Comparison of ENCODE assay signal across 9 cellular contexts in genomic region chr15:44545934-44546802, GRCh38. TPM values are rescaled to one million over a fixed set of nuclear protein-coding genes. Genes with fewer than 3 reads are reported as not detected.
DNase-seq lines count a peak whose midpoint lies in the region; ATAC-seq, FAIRE-seq and TF ChIP-seq lines count a peak whose summit lies in the region.
"Had no signal": no experiment of that assay in that cellular context is flagged by ENCODE, and none has a peak within 500 bp of the region (broad histone marks: within the 10 kb centered on the region; RNA-seq: fewer than 3 reads in every experiment).

No MANE protein-coding gene starts in this region.

- H3K36me3 ChIP-seq in endothelial cell of umbilical vein (ENCODE audit: control insufficient read depth in 2 of 2, extremely low read depth in 1 of 2, insufficient read depth in 2 of 2, low read length in 2 of 2) = peaks cover 0 to 6% of the 10 kb centered on the region in 2 experiments
- H3K36me3 ChIP-seq: thoracic aorta had no signal

- no peaks in the 10 kb centered on the region for H3K9me1 ChIP-seq in endothelial cell of umbilical vein (replicated peaks; ENCODE audit: control insufficient read depth, extremely low read depth, insufficient read depth, low read length)

- BruUV-seq in endothelial cell of umbilical vein (replicated peaks; lab: Mats Ljungman, UMichigan) = no TSS peak

- DNase-seq in NOMO-1 treated with DMSO at 0.1 percent for 48 hours (lab: John Stamatoyannopoulos, UW; ENCODE audit: unreplicated experiment) (peak; percentile 12), NOMO-1 (lab: John Stamatoyannopoulos, UW; ENCODE audit: unreplicated experiment in 2 of 2) (no peak), SK-N-DZ (ENCODE audit: low spot score) (peak; percentile 93), endothelial cell of umbilical vein (ENCODE audit: low read depth, low spot score) (peak; percentile 39), retina (no peak), DMS153 (lab: John Stamatoyannopoulos, UW) (no peak)
- peak; percentile 66 for DNase-seq in stimulated activated CD4-positive, alpha-beta T cell treated with anti-CD3 and anti-CD28 coated beads, Interleukin-15, amount 100 ng/mL, for 24 hours

- no peak overlapping the region for H2AFZ ChIP-seq in endothelial cell of umbilical vein (ENCODE audit: low read depth, low read length)

- POLR2A ChIA-PET in endothelial cell of umbilical vein (lab: Charles Lee) = interaction anchor here (0.6 to 1.0 kb wide), 2 partner anchors 9 to 102 kb away, joined by 9 to 12 read pairs; partner anchors contain the start of gene EIF3J

- peaks cover 95% of the 10 kb centered on the region for H3K79me2 ChIP-seq in endothelial cell of umbilical vein (ENCODE audit: control insufficient read depth, insufficient read depth, low read length)

- H4K20me1 ChIP-seq in endothelial cell of umbilical vein (replicated peaks; ENCODE audit: control insufficient read depth, extremely low read depth, insufficient read depth, low read length) = no peaks in the 10 kb centered on the region

- intact Hi-C loops in endothelial cell of umbilical vein (cut with micrococcal nuclease) = no loop called here

- peaks cover 18% of the 10 kb centered on the region for H3K4me1 ChIP-seq in endothelial cell of umbilical vein (ENCODE audit: control insufficient read depth, extremely low read depth, insufficient read depth, low read length)

- FAIRE-seq in endothelial cell of umbilical vein (lab: Jason Lieb, UNC) = no peak

- H3K27me3 ChIP-seq in endothelial cell of umbilical vein (ENCODE audit: control insufficient read depth in 2 of 2, insufficient read depth in 2 of 2, low read length in 2 of 2) = no peaks in the 10 kb centered on the region

- no peak overlapping the region for H3K4me3 ChIP-seq in endothelial cell of umbilical vein (replicated peaks in 1 of 3; ENCODE audit: insufficient read depth in 1 of 3, low read depth in 1 of 3, low read length in 3 of 3)
- H3K4me3 ChIP-seq: thoracic aorta had no signal

- TF ChIP-seq CTCF in endothelial cell of umbilical vein (IDR thresholded peaks at IDR 0.05; ENCODE audit: extremely low read depth in 1 of 2, insufficient read depth in 1 of 2, low read depth in 1 of 2, low read length in 2 of 2) = peak; percentile 14 to 30

- no peaks in the 10 kb centered on the region for H3K9me3 ChIP-seq in endothelial cell of umbilical vein (replicated peaks; ENCODE audit: control insufficient read depth, insufficient read depth, low read length)
- H3K9me3 ChIP-seq: thoracic aorta had no signal

- CTCF ChIA-PET in endothelial cell of umbilical vein (lab: Charles Lee) = interaction anchor here (0.7 to 2.2 kb wide), 8 partner anchors 9 to 721 kb away, joined by 3 to 13 read pairs (median 4); partner anchors contain the start of genes EIF3J and MFAP1

- dilution Hi-C loops in endothelial cell of umbilical vein (cut with MboI; ENCODE audit: extremely low pct_ligation_motif_present, low sequenced_read_pairs) = no loop called here

- no peak overlapping the region for H3K27ac ChIP-seq in endothelial cell of umbilical vein (ENCODE audit: insufficient read depth, low read depth, low read length)
- H3K27ac ChIP-seq: thoracic aorta had no signal

- H3K9ac ChIP-seq in endothelial cell of umbilical vein (replicated peaks; ENCODE audit: extremely low read depth, insufficient read depth, low read length) = no peak overlapping the region

- peak; percentile 88 for ATAC-seq in HG02610 (IDR thresholded peaks at IDR 0.05; ENCODE audit: unreplicated experiment)

- H3K4me2 ChIP-seq in endothelial cell of umbilical vein (ENCODE audit: insufficient read depth, low read length) = no peak overlapping the region

- TF ChIP-seq POLR2A in endothelial cell of umbilical vein (IDR thresholded peaks at IDR 0.05; ENCODE audit: low read depth, low read length) = no peak

TF ChIP-seq in endothelial cell of umbilical vein, 7 proteins besides CTCF, POLR2A, EP300 and RAD21:
- TF ChIP-seq EZH2 (IDR thresholded peaks at IDR 0.05; ENCODE audit: borderline replicate concordance, low read depth, low read length, severe bottlenecking) = no peak
- no peak for TF ChIP-seq MAX (IDR thresholded peaks at IDR 0.05; ENCODE audit: insufficient read depth, insufficient read length)
- TF ChIP-seq MYC (IDR thresholded peaks at IDR 0.05; ENCODE audit: low read depth, low read length) = no peak
- no peak for TF ChIP-seq JUN (IDR thresholded peaks at IDR 0.05; ENCODE audit: borderline replicate concordance, insufficient read depth, insufficient read length, low read depth)
- no peak for TF ChIP-seq FOS (IDR thresholded peaks at IDR 0.05; ENCODE audit: borderline replicate concordance, insufficient read depth, low read length)
- TF ChIP-seq POLR2AphosphoS5 (IDR thresholded peaks at IDR 0.05; ENCODE audit: insufficient read depth, low read depth, low read length) = no peak
- TF ChIP-seq GATA2 (IDR thresholded peaks at IDR 0.05; ENCODE audit: insufficient read depth, insufficient read length, low read depth, low read length) = no peak

RNA-seq across cellular contexts. Expression of gene EIF3J, which starts 9.2 kb away (rescaled TPM):
- 66.5 and 81.5 TPM in 2 replicates for polyA plus RNA-seq in SK-N-DZ (2014; cell fraction: cytosol; rRNA removed)
- polyA plus RNA-seq in SK-N-DZ (2014; cell fraction: nucleus; rRNA removed) = 54.9 and 68.0 TPM in 2 replicates
- 132 and 150 TPM in 2 replicates for total RNA-seq in endothelial cell of umbilical vein
- 28.3 and 35.4 TPM in 2 replicates for polyA plus RNA-seq in endothelial cell of umbilical vein
- 68.1 and 71.9 TPM in 2 replicates for polyA plus RNA-seq in endothelial cell of umbilical vein (2011; cell fraction: cytosol; rRNA removed)
- 46.4 and 64.5 TPM in 2 replicates for polyA plus RNA-seq in endothelial cell of umbilical vein (2011; cell fraction: nucleus; rRNA removed)
- 87.7 and 139 TPM in 2 replicates for polyA plus RNA-seq in endothelial cell of umbilical vein (2012)
- 52.2 and 63.8 TPM in 2 replicates for polyA minus RNA-seq in endothelial cell of umbilical vein
- 66.8 TPM for polyA minus RNA-seq in endothelial cell of umbilical vein (2011; cell fraction: cytosol; rRNA and poly(A)+ RNA removed)
- 28.2 and 47.8 TPM in 2 replicates for polyA minus RNA-seq in endothelial cell of umbilical vein (2011; cell fraction: nucleus; rRNA and poly(A)+ RNA removed)

Comparison
In these comparisons a context has a peak if more than half of its experiments do, and no peak if none do; other contexts are left out.
1. DNase-seq: peak in NOMO-1 treated with DMSO at 0.1 percent for 48 hours (single experiment), SK-N-DZ (single experiment), endothelial cell of umbilical vein (single experiment) and stimulated activated CD4-positive, alpha-beta T cell treated with anti-CD3 and anti-CD28 coated beads, Interleukin-15, amount 100 ng/mL, for 24 hours (single experiment); none in NOMO-1 (0 of 2), retina (single experiment) and DMS153 (single experiment).